In the genomic region with DNA sequence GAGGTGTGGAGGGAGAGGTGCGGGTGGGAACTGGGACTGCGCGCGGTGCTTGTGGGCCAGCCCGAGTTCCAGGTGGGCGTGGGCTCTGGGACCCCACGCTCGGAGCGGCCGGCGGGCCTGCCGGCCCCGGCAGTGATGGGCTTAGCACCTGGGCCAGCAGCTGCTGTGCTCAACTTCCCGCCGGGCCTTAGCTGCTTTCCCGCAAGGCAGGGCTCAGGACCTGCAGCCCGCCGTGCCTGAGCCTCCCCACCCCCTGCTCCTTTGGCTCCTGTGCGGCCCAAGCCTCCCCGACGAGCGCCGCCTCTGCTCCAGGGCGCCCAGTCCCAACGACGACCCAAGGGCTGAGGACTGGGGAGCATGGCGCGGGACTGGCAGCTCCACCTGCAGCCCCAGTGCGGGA, we compare ENCODE assay signal across 38 cellular contexts.
"Had no signal": no experiment of that assay in that cellular context is flagged by ENCODE, and none has a peak within 500 bp of the region (broad histone marks: within the 10 kb centered on the region; RNA-seq: fewer than 3 reads in every experiment).

No MANE protein-coding gene starts in this region.

- H3K27me3 Mint-ChIP-seq: activated naive CD4-positive, alpha-beta T cell treated with anti-CD3 and anti-CD28 coated beads, Interleukin-2, amount 10 ng/mL, durations not matched to agents 7 days and 5 days; activated naive CD4-positive, alpha-beta T cell treated with anti-CD3 and anti-CD28 coated beads, Interleukin-2, amount 50 U/mL, for 24 hours; activated naive CD8-positive, alpha-beta T cell; activated naive CD8-positive, alpha-beta T cell treated with anti-CD3 and anti-CD28 coated beads for 36 hours; activated naive CD8-positive, alpha-beta T cell treated with anti-CD3 and anti-CD28 coated beads, Interleukin-2, amount 10 ng/mL, durations not matched to agents 7 days and 5 days; activated naive CD8-positive, alpha-beta T cell treated with anti-CD3 and anti-CD28 coated beads, Interleukin-2, amount 50 U/mL, for 24 hours; activated T-cell treated with anti-CD3 and anti-CD28 coated beads, Interleukin-2, amount 50 U/mL, for 24 hours; activated T-helper 17 cell treated with anti-CD3 and anti-CD28 coated beads, Interleukin-2, amount 50 U/mL, for 72 hours; brain had no signal

- H3K27me3 ChIP-seq: adrenal gland, ascending aorta, body of pancreas, brain microvascular endothelial cell, breast epithelium, cardiac muscle cell had no signal

- H3K36me3 Mint-ChIP-seq: activated naive CD4-positive, alpha-beta T cell treated with anti-CD3 and anti-CD28 coated beads, Interleukin-2, amount 10 ng/mL, durations not matched to agents 7 days and 5 days; activated naive CD4-positive, alpha-beta T cell treated with anti-CD3 and anti-CD28 coated beads, Interleukin-2, amount 50 U/mL, for 24 hours; activated naive CD4-positive, alpha-beta T cell treated with anti-CD3 and anti-CD28 coated beads, Interleukin-2, amount 50 U/mL, for 72 hours; activated naive CD8-positive, alpha-beta T cell; activated naive CD8-positive, alpha-beta T cell treated with anti-CD3 and anti-CD28 coated beads for 36 hours; activated naive CD8-positive, alpha-beta T cell treated with anti-CD3 and anti-CD28 coated beads, Interleukin-2, amount 10 ng/mL, durations not matched to agents 7 days and 5 days; brain had no signal

- H3K27ac ChIP-seq: adrenal gland, ascending aorta, body of pancreas, brain microvascular endothelial cell, breast epithelium, cardiac muscle cell had no signal

- ATAC-seq: activated naive CD4-positive, alpha-beta T cell treated with anti-CD3 and anti-CD28 coated beads, Interleukin-2, amount 50 U/mL, for 72 hours; activated naive CD8-positive, alpha-beta T cell treated with anti-CD3 and anti-CD28 coated beads, Interleukin-2, amount 50 U/mL, for 24 hours; activated T-cell treated with anti-CD3 and anti-CD28 coated beads, Interleukin-2, amount 50 U/mL, for 4 hours; activated T-cell treated with anti-CD3 and anti-CD28 coated beads, Interleukin-2, amount 50 U/mL, for 72 hours; activated T-helper 17 cell treated with anti-CD3 and anti-CD28 coated beads, Interleukin-2, amount 50 U/mL, for 72 hours; body of pancreas had no signal

- H3K4me3 Mint-ChIP-seq: activated naive CD4-positive, alpha-beta T cell treated with anti-CD3 and anti-CD28 coated beads for 36 hours; activated naive CD4-positive, alpha-beta T cell treated with anti-CD3 and anti-CD28 coated beads, Interleukin-2, amount 10 ng/mL, durations not matched to agents 7 days and 5 days; activated naive CD4-positive, alpha-beta T cell treated with anti-CD3 and anti-CD28 coated beads, Interleukin-2, amount 50 U/mL, for 24 hours; activated naive CD8-positive, alpha-beta T cell; activated naive CD8-positive, alpha-beta T cell treated with anti-CD3 and anti-CD28 coated beads for 36 hours; activated naive CD8-positive, alpha-beta T cell treated with anti-CD3 and anti-CD28 coated beads, Interleukin-2, amount 10 ng/mL, durations not matched to agents 7 days and 5 days; activated naive CD8-positive, alpha-beta T cell treated with anti-CD3 and anti-CD28 coated beads, Interleukin-2, amount 50 U/mL, for 24 hours; activated T-cell treated with anti-CD3 and anti-CD28 coated beads, Interleukin-2, amount 50 U/mL, for 24 hours; activated T-cell treated with anti-CD3 and anti-CD28 coated beads, Interleukin-2, amount 50 U/mL, for 4 hours; activated T-cell treated with anti-CD3 and anti-CD28 coated beads, Interleukin-2, amount 50 U/mL, for 72 hours; activated T-helper 1 cell treated with anti-CD3 and anti-CD28 coated beads, Interleukin-12 subunit alpha, Interleukin-12 subunit beta, Interleukin-2, Interleukin-4 antibody, amounts not matched to agents 30 ng/mL and 10 ng/mL and 1 ng/mL, durations not matched to agents 14 hours and 24 hours and 36 hours; activated T-helper 17 cell treated with anti-CD3 and anti-CD28 coated beads, Interleukin-2, amount 50 U/mL, for 72 hours; brain; central memory CD8-positive, alpha-beta T cell had no signal

- H3K27ac Mint-ChIP-seq: activated naive CD4-positive, alpha-beta T cell treated with anti-CD3 and anti-CD28 coated beads for 36 hours; activated naive CD4-positive, alpha-beta T cell treated with anti-CD3 and anti-CD28 coated beads, Interleukin-2, amount 10 ng/mL, durations not matched to agents 7 days and 5 days; activated naive CD4-positive, alpha-beta T cell treated with anti-CD3 and anti-CD28 coated beads, Interleukin-2, amount 50 U/mL, for 24 hours; activated naive CD4-positive, alpha-beta T cell treated with anti-CD3 and anti-CD28 coated beads, Interleukin-2, amount 50 U/mL, for 72 hours; activated naive CD8-positive, alpha-beta T cell; activated naive CD8-positive, alpha-beta T cell treated with anti-CD3 and anti-CD28 coated beads for 36 hours; activated naive CD8-positive, alpha-beta T cell treated with anti-CD3 and anti-CD28 coated beads, Interleukin-2, amount 10 ng/mL, durations not matched to agents 7 days and 5 days; activated naive CD8-positive, alpha-beta T cell treated with anti-CD3 and anti-CD28 coated beads, Interleukin-2, amount 50 U/mL, for 24 hours; activated T-cell treated with anti-CD3 and anti-CD28 coated beads, Interleukin-2, amount 50 U/mL, for 24 hours; activated T-cell treated with anti-CD3 and anti-CD28 coated beads, Interleukin-2, amount 50 U/mL, for 72 hours; activated T-helper 1 cell treated with anti-CD3 and anti-CD28 coated beads, Interleukin-12 subunit alpha, Interleukin-12 subunit beta, Interleukin-2, Interleukin-4 antibody, amounts not matched to agents 30 ng/mL and 10 ng/mL and 1 ng/mL, durations not matched to agents 14 hours and 24 hours and 36 hours; activated T-helper 17 cell treated with anti-CD3 and anti-CD28 coated beads, Interleukin-2, amount 50 U/mL, for 72 hours; activated T-helper 2 cell treated with anti-CD3 and anti-CD28 coated beads, Interferon-gamma antibody, Interleukin-2, Interleukin-4, amounts not matched to agents 10 μg/mL and 5 μg/mL and 100 μg/mL, durations not matched to agents 14 hours and 24 hours and 36 hours had no signal

- H3K4me3 ChIP-seq: adrenal gland, ascending aorta, body of pancreas, breast epithelium, cardiac muscle cell had no signal

- DNase-seq: activated effector memory CD4-positive, alpha-beta T cell treated with anti-CD3 and anti-CD28 coated beads, Interleukin-2, amount 50 U/mL, for 16 hours; activated effector memory CD4-positive, alpha-beta T cell treated with Interleukin-2 at 50 U/mL for 16 hours; activated gamma-delta T cell; activated gamma-delta T cell treated with Interleukin-2 at 50 U/mL for 16 hours; activated naive CD4-positive, alpha-beta T cell; activated naive CD4-positive, alpha-beta T cell treated with anti-CD3 and anti-CD28 coated beads for 36 hours; activated naive CD4-positive, alpha-beta T cell treated with anti-CD3 and anti-CD28 coated beads, Interleukin-2, amount 10 ng/mL, durations not matched to agents 7 days and 5 days; activated naive CD4-positive, alpha-beta T cell treated with anti-CD3 and anti-CD28 coated beads, Interleukin-2, amount 50 U/mL, for 16 hours; activated naive CD4-positive, alpha-beta T cell treated with Interleukin-2 at 50 U/mL for 16 hours; activated naive CD8-positive, alpha-beta T cell treated with anti-CD3 and anti-CD28 coated beads for 36 hours; activated naive CD8-positive, alpha-beta T cell treated with anti-CD3 and anti-CD28 coated beads, Interleukin-2, amount 10 ng/mL, durations not matched to agents 7 days and 5 days; activated naive CD8-positive, alpha-beta T cell treated with anti-CD3 and anti-CD28 coated beads, Interleukin-2, amount 50 U/mL, for 24 hours; activated T-cell treated with anti-CD3 and anti-CD28 coated beads, Interleukin-2, amount 50 U/mL, for 1 hour; activated T-cell treated with anti-CD3 and anti-CD28 coated beads, Interleukin-2, amount 50 U/mL, for 24 hours; activated T-cell treated with anti-CD3 and anti-CD28 coated beads, Interleukin-2, amount 50 U/mL, for 4 hours; activated T-cell treated with anti-CD3 and anti-CD28 coated beads, Interleukin-2, amount 50 U/mL, for 48 hours; activated T-cell treated with anti-CD3 and anti-CD28 coated beads, Interleukin-2, amount 50 U/mL, for 72 hours; adrenal gland; amniotic stem cell; amygdala; anterior cingulate cortex; aorta; body of pancreas; brain microvascular endothelial cell; caudate nucleus; central memory CD4-positive, alpha-beta T cell; cerebellar nuclear complex had no signal

- H3K4me1 Mint-ChIP-seq: activated naive CD4-positive, alpha-beta T cell treated with anti-CD3 and anti-CD28 coated beads, Interleukin-2, amount 10 ng/mL, durations not matched to agents 7 days and 5 days; activated naive CD4-positive, alpha-beta T cell treated with anti-CD3 and anti-CD28 coated beads, Interleukin-2, amount 50 U/mL, for 24 hours; activated naive CD8-positive, alpha-beta T cell treated with anti-CD3 and anti-CD28 coated beads for 36 hours; activated naive CD8-positive, alpha-beta T cell treated with anti-CD3 and anti-CD28 coated beads, Interleukin-2, amount 10 ng/mL, durations not matched to agents 7 days and 5 days; activated naive CD8-positive, alpha-beta T cell treated with anti-CD3 and anti-CD28 coated beads, Interleukin-2, amount 50 U/mL, for 24 hours; activated T-helper 17 cell treated with anti-CD3 and anti-CD28 coated beads, Interleukin-2, amount 50 U/mL, for 72 hours; central memory CD8-positive, alpha-beta T cell had no signal

- H3K9me3 ChIP-seq: adrenal gland, ascending aorta, body of pancreas, breast epithelium had no signal

- H3K4me1 ChIP-seq: adrenal gland, ascending aorta, body of pancreas, breast epithelium had no signal

- H3K36me3 ChIP-seq: adrenal gland, ascending aorta, brain microvascular endothelial cell, breast epithelium, cardiac muscle cell had no signal

- H3K9me3 Mint-ChIP-seq: activated naive CD8-positive, alpha-beta T cell treated with anti-CD3 and anti-CD28 coated beads for 36 hours; activated naive CD8-positive, alpha-beta T cell treated with anti-CD3 and anti-CD28 coated beads, Interleukin-2, amount 10 ng/mL, durations not matched to agents 7 days and 5 days; activated naive CD8-positive, alpha-beta T cell treated with anti-CD3 and anti-CD28 coated beads, Interleukin-2, amount 50 U/mL, for 24 hours; activated T-cell treated with anti-CD3 and anti-CD28 coated beads, Interleukin-2, amount 50 U/mL, for 24 hours; activated T-cell treated with anti-CD3 and anti-CD28 coated beads, Interleukin-2, amount 50 U/mL, for 4 hours; activated T-helper 17 cell treated with anti-CD3 and anti-CD28 coated beads, Interleukin-2, amount 50 U/mL, for 72 hours; central memory CD8-positive, alpha-beta T cell had no signal
